Comparison of ENCODE assay signal across 10 cellular contexts in the genomic region with DNA sequence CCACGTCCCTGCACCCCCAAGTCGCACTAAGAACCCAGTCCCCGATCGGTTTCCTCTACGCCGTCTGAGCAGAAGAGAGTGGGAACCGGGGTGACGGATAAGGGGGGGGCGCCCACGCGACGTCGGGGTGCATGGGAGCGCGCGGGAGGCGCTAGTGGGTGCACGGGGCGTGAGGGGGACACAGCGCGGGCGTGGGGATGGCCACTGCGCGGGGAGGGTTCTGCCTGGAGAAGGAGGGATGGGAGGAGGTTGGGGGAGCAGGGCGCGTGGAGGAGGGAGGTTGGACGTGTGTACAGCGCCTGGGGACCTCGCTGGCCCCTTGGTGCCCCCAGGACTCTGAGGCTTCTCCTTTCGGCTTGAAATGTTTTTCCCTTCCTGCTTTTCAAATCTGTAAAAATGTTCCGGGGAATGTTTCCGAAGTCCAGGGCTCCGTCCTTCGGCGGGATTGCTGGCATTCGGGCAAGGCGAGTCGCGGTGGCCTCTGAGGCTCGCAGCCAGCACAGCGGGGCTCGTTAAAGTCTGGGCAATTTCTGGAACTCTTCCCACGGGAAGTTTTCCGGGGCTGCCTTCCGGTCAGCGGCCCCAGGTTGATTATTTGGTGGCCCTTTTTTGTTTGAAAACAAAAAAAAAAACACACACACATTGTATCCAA.
DNase-seq lines count a peak whose midpoint lies in the region; ATAC-seq lines count a peak whose summit lies in the region.
"Had no signal": no experiment of that assay in that cellular context is flagged by ENCODE, and none has a peak within 500 bp of the region (broad histone marks: within the 10 kb centered on the region; RNA-seq: fewer than 3 reads in every experiment).

No MANE protein-coding gene starts in this region.

- peak overlapping the region; percentile 55 to 65 for H3K4me3 Mint-ChIP-seq in stimulated activated naive B cell treated with anti-CD40 and anti-IgM and Interleukin-4, amounts not matched to agents 10 μg/mL and 1 μg/mL and 100 μg/mL, for 72 hours

- no peak for ATAC-seq in stimulated activated naive B cell treated with anti-CD40 and anti-IgM and Interleukin-4, amounts not matched to agents 10 μg/mL and 1 μg/mL and 100 μg/mL, for 72 hours (replicated peaks)
- ATAC-seq: Panc1 had no signal

- DNase-seq in DMS153 treated with DMSO at 0.1 percent for 48 hours (lab: John Stamatoyannopoulos, UW; ENCODE audit: unreplicated experiment), result peak; percentile 4
- no peak for DNase-seq in DMS153 (lab: John Stamatoyannopoulos, UW)
- peak; percentile 65 for DNase-seq in UCSD-AML1 (lab: John Stamatoyannopoulos, UW; ENCODE audit: unreplicated experiment)
- no peak for DNase-seq in stimulated activated naive B cell treated with anti-CD40 and anti-IgM and Interleukin-4, amounts not matched to agents 10 μg/mL and 1 μg/mL and 100 μg/mL, for 72 hours
- DNase-seq in NCI-H1092 (lab: John Stamatoyannopoulos, UW), result no peak
- DNase-seq in activated CD4-positive, CD25-positive, alpha-beta regulatory T cell treated with anti-CD3 and anti-CD28 coated beads, Interleukin-2, amount 50 U/mL, for 72 hours, result no peak
- no peak for DNase-seq in NCI-H82 (lab: John Stamatoyannopoulos, UW)
- DNase-seq: IMR-90 had no signal

- H3K4me1 Mint-ChIP-seq in stimulated activated naive B cell treated with anti-CD40 and anti-IgM and Interleukin-4, amounts not matched to agents 10 μg/mL and 1 μg/mL and 100 μg/mL, for 72 hours, result peaks cover 10 to 15% of the 10 kb centered on the region in 2 donors

- peak overlapping the region; percentile 81 for H3K27ac ChIP-seq in layer of hippocampus (ENCODE audit: low read depth, low read length)

- H3K27me3 ChIP-seq in layer of hippocampus (ENCODE audit: control insufficient read depth, insufficient read depth, low read length), result no peaks in the 10 kb centered on the region

- H3K27ac Mint-ChIP-seq in stimulated activated naive B cell treated with anti-CD40 and anti-IgM and Interleukin-4, amounts not matched to agents 10 μg/mL and 1 μg/mL and 100 μg/mL, for 72 hours, result no peak overlapping the region

- H3K27me3 Mint-ChIP-seq in stimulated activated naive B cell treated with anti-CD40 and anti-IgM and Interleukin-4, amounts not matched to agents 10 μg/mL and 1 μg/mL and 100 μg/mL, for 72 hours, result peaks cover 51 to 73% of the 10 kb centered on the region in 2 donors

- H3K9me3 Mint-ChIP-seq in stimulated activated naive B cell treated with anti-CD40 and anti-IgM and Interleukin-4, amounts not matched to agents 10 μg/mL and 1 μg/mL and 100 μg/mL, for 72 hours, result no peaks in the 10 kb centered on the region

- H3K36me3 Mint-ChIP-seq in stimulated activated naive B cell treated with anti-CD40 and anti-IgM and Interleukin-4, amounts not matched to agents 10 μg/mL and 1 μg/mL and 100 μg/mL, for 72 hours, result no peaks in the 10 kb centered on the region

Comparison
In these comparisons a context has a peak if more than half of its experiments do, and no peak if none do; other contexts are left out.
1. DNase-seq: peak in DMS153 treated with DMSO at 0.1 percent for 48 hours (single experiment) and UCSD-AML1 (single experiment); none in DMS153 (single experiment), stimulated activated naive B cell treated with anti-CD40 and anti-IgM and Interleukin-4, amounts not matched to agents 10 μg/mL and 1 μg/mL and 100 μg/mL, for 72 hours (single experiment), NCI-H1092 (single experiment), activated CD4-positive, CD25-positive, alpha-beta regulatory T cell treated with anti-CD3 and anti-CD28 coated beads, Interleukin-2, amount 50 U/mL, for 72 hours (single experiment) and NCI-H82 (single experiment).